ENCODE assay signal across 1 cellular context in the genomic region with DNA sequence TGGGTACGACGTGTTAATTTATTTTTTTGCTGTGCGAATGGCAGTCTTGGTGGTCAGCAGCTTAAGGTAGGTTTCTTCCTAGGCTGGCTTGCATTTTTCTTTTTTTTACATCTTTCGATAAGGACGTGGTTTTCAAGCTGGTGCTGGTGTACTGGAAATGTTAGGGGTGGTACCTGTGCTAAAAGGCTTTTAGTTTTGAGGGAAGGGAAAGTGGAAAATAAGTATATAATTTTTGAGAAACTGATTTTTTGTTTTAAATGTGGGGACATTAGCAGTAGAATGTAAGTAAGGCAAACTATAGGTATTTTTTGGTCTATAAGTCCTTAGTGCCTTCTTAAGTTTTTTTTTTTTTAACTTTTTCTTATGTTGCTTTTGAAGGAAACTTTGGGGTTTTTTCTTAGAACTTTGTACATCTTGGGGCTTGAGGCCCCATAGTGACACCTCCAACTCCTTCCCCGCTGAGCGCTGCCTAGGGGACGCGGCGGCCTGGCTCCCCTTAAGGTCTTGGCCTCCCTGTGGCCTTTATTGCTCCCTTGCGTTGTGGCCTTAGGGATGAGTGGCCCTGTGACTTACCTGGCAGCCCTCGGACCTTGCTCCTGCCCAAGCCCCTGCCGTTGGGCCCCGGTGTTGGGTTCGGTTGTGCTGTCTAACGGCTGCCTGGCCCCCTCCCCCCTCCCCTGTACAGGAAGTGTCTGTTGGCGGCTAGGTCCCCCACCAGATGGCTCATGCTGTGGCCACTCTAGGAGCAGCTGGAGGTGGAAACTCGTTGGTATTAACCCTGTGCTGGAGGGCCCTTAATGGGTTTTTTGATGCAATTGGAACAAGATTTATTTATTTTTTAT.
TF ChIP-seq lines count a peak whose summit lies in the region.

No MANE protein-coding gene starts in this region.

TF ChIP-seq in K562, 482 proteins besides CTCF, POLR2A, EP300 and RAD21 (continued from another document and continues in another):
- TF ChIP-seq, protein P1, sequence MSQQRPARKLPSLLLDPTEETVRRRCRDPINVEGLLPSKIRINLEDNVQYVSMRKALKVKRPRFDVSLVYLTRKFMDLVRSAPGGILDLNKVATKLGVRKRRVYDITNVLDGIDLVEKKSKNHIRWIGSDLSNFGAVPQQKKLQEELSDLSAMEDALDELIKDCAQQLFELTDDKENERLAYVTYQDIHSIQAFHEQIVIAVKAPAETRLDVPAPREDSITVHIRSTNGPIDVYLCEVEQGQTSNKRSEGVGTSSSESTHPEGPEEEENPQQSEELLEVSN (IDR thresholded peaks at IDR 0.05; ENCODE audit: borderline replicate concordance in 1 of 2, extremely low read depth in 1 of 2, insufficient read depth in 1 of 2, insufficient read length in 1 of 2, low read depth in 1 of 2, low read length in 1 of 2, poor library complexity in 1 of 2, severe bottlenecking in 1 of 2): peak in 1 of 2 experiments; percentile 26
- TF ChIP-seq ZNF134 (CRISPR knock-in tag; conservative IDR thresholded peaks at IDR 0.05) (0 out of 2 replicates have a peak, but pooled peaks have one; percentile 53), PCBP1 (IDR thresholded peaks at IDR 0.05; ENCODE audit: low read depth, low read length, poor library complexity, severe bottlenecking) (peak; percentile 72), MCM7 (IDR thresholded peaks at IDR 0.05) (no peak), HDAC1 (IDR thresholded peaks at IDR 0.05) (peak in 1 of 2 experiments; percentile 75; a peak in 2 of 4 replicates), SMARCA5 (IDR thresholded peaks at IDR 0.05) (no peak), SRSF7 (optimal IDR thresholded peaks at IDR 0.05; ENCODE audit: low read depth, low read length) (no peak), TRIM25 (IDR thresholded peaks at IDR 0.05; ENCODE audit: borderline replicate concordance) (0 out of 2 replicates have a peak, but pooled peaks have one; percentile 45), HNRNPUL1 (IDR thresholded peaks at IDR 0.05; ENCODE audit: low read length) (no peak), ZMIZ1 (IDR thresholded peaks at IDR 0.05; ENCODE audit: low read depth in 2 of 2, low read length in 2 of 2) (peak in 1 of 2 experiments; percentile 64; a peak in 1 of 4 replicates), PCBP2 (IDR thresholded peaks at IDR 0.05; ENCODE audit: low read depth, low read length, poor library complexity, severe bottlenecking) (no peak), TGIF2 (CRISPR knock-in tag; IDR thresholded peaks at IDR 0.05) (no peak), ZNF407 (IDR thresholded peaks at IDR 0.05; ENCODE audit: low read depth) (no peak), SIN3A (IDR thresholded peaks at IDR 0.05; ENCODE audit: borderline replicate concordance in 2 of 2, control insufficient read depth in 1 of 2, low read depth in 2 of 2, low read length in 2 of 2) (peak; percentile 66 to 87; a peak in 2 of 4 replicates), DPF2 (IDR thresholded peaks at IDR 0.05) (0 out of 2 replicates have a peak, but pooled peaks have one; percentile 29), FUS (optimal IDR thresholded peaks at IDR 0.05; ENCODE audit: low read depth, low read length) (no peak), NCOA1 (IDR thresholded peaks at IDR 0.05; ENCODE audit: low read depth) (peak; percentile 81), TAL1 (IDR thresholded peaks at IDR 0.05) (no peak), ZNF3 (CRISPR knock-in tag; IDR thresholded peaks at IDR 0.05) (no peak), POLR3A (IDR thresholded peaks at IDR 0.05; ENCODE audit: borderline replicate concordance, extremely low read depth, insufficient read depth, insufficient read length) (no peak), ZNF507 (tag; conservative IDR thresholded peaks at IDR 0.05) (no peak), ETS2 (tag; IDR thresholded peaks at IDR 0.05; ENCODE audit: borderline replicate concordance, poor library complexity, severe bottlenecking) (no peak), TBP (optimal IDR thresholded peaks at IDR 0.05; ENCODE audit: low read depth, low read length) (peak; percentile 84), HNRNPH1 (optimal IDR thresholded peaks at IDR 0.05; ENCODE audit: low read depth, low read length) (no peak), TRIM24 (IDR thresholded peaks at IDR 0.05) (peak; percentile 7 to 76; a peak in 3 of 4 replicates), GATAD2A (IDR thresholded peaks at IDR 0.05) (peak; percentile 95), MED1 (CRISPR knock-in tag; IDR thresholded peaks at IDR 0.05; ENCODE audit: borderline replicate concordance) (no peak)
- TF ChIP-seq, protein P2, sequence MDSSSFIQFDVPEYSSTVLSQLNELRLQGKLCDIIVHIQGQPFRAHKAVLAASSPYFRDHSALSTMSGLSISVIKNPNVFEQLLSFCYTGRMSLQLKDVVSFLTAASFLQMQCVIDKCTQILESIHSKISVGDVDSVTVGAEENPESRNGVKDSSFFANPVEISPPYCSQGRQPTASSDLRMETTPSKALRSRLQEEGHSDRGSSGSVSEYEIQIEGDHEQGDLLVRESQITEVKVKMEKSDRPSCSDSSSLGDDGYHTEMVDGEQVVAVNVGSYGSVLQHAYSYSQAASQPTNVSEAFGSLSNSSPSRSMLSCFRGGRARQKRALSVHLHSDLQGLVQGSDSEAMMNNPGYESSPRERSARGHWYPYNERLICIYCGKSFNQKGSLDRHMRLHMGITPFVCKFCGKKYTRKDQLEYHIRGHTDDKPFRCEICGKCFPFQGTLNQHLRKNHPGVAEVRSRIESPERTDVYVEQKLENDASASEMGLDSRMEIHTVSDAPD (CRISPR knock-in tag; IDR thresholded peaks at IDR 0.05): no peak
- TF ChIP-seq, protein P3, sequence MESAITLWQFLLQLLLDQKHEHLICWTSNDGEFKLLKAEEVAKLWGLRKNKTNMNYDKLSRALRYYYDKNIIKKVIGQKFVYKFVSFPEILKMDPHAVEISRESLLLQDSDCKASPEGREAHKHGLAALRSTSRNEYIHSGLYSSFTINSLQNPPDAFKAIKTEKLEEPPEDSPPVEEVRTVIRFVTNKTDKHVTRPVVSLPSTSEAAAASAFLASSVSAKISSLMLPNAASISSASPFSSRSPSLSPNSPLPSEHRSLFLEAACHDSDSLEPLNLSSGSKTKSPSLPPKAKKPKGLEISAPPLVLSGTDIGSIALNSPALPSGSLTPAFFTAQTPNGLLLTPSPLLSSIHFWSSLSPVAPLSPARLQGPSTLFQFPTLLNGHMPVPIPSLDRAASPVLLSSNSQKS (CRISPR knock-in tag; IDR thresholded peaks at IDR 0.05): no peak
- TF ChIP-seq, protein P4, sequence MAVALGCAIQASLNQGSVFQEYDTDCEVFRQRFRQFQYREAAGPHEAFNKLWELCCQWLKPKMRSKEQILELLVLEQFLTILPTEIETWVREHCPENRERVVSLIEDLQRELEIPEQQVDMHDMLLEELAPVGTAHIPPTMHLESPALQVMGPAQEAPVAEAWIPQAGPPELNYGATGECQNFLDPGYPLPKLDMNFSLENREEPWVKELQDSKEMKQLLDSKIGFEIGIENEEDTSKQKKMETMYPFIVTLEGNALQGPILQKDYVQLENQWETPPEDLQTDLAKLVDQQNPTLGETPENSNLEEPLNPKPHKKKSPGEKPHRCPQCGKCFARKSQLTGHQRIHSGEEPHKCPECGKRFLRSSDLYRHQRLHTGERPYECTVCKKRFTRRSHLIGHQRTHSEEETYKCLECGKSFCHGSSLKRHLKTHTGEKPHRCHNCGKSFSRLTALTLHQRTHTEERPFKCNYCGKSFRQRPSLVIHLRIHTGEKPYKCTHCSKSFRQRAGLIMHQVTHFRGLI (CRISPR knock-in tag; IDR thresholded peaks at IDR 0.05): no peak
- TF ChIP-seq, protein P5, sequence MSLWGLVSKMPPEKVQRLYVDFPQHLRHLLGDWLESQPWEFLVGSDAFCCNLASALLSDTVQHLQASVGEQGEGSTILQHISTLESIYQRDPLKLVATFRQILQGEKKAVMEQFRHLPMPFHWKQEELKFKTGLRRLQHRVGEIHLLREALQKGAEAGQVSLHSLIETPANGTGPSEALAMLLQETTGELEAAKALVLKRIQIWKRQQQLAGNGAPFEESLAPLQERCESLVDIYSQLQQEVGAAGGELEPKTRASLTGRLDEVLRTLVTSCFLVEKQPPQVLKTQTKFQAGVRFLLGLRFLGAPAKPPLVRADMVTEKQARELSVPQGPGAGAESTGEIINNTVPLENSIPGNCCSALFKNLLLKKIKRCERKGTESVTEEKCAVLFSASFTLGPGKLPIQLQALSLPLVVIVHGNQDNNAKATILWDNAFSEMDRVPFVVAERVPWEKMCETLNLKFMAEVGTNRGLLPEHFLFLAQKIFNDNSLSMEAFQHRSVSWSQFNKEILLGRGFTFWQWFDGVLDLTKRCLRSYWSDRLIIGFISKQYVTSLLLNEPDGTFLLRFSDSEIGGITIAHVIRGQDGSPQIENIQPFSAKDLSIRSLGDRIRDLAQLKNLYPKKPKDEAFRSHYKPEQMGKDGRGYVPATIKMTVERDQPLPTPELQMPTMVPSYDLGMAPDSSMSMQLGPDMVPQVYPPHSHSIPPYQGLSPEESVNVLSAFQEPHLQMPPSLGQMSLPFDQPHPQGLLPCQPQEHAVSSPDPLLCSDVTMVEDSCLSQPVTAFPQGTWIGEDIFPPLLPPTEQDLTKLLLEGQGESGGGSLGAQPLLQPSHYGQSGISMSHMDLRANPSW (CRISPR knock-in tag; IDR thresholded peaks at IDR 0.05): no peak
